In the genomic region with DNA sequence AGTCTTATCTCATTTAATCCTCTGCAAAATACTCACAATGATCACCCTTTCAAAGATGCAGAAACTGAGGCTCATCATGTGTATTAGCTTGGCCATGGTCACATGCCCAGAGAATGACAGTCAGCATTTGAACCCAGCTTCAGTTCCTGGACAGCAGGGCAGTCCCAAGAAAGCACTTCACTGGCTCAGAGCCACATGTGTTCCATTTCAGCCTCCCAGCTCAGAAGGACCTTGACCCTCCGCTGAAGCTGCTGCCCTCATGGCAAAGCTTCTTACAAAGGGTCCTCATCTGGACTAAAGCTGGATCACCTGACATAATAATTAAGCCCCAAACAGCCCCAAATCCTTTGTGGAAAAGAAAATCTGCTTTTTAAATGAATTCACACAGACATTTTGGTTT, we compare ENCODE assay signal across 35 cellular contexts. TPM values are rescaled to one million over a fixed set of nuclear protein-coding genes. Genes with fewer than 3 reads are reported as not detected.
"Had no signal": no experiment of that assay in that cellular context is flagged by ENCODE, and none has a peak within 500 bp of the region (broad histone marks: within the 10 kb centered on the region; RNA-seq: fewer than 3 reads in every experiment).

No MANE protein-coding gene starts in this region.

- H3K4me3 ChIP-seq: PC-9 had no signal

- H3K27me3 ChIP-seq: brain microvascular endothelial cell had no signal

- H3K27ac ChIP-seq: brain microvascular endothelial cell, PC-9, WERI-Rb-1 had no signal

- DNase-seq: activated CD4-positive, alpha-beta memory T cell treated with anti-CD3 and anti-CD28 coated beads, Interleukin-2, amount 10 ng/mL, durations not matched to agents 7 days and 5 days; activated CD4-positive, alpha-beta T cell treated with anti-CD3 and anti-CD28 coated beads for 1 hour; activated CD4-positive, alpha-beta T cell treated with anti-CD3 and anti-CD28 coated beads for 48 hours; activated CD4-positive, CD25-positive, alpha-beta regulatory T cell; activated CD8-positive, alpha-beta memory T cell treated with anti-CD3 and anti-CD28 coated beads for 24 hours; activated CD8-positive, alpha-beta memory T cell treated with anti-CD3 and anti-CD28 coated beads, Interleukin-2, amount 10 ng/mL, durations not matched to agents 7 days and 5 days; activated effector memory CD4-positive, alpha-beta T cell treated with anti-CD3 and anti-CD28 coated beads, Interleukin-2, amount 50 U/mL, for 16 hours; activated naive CD4-positive, alpha-beta T cell; activated naive CD4-positive, alpha-beta T cell treated with anti-CD3 and anti-CD28 coated beads, Interleukin-2, amount 50 U/mL, for 16 hours; activated naive CD8-positive, alpha-beta T cell treated with anti-CD3 and anti-CD28 coated beads for 36 hours; activated T-cell treated with anti-CD3 and anti-CD28 coated beads, Interleukin-2, amount 50 U/mL, for 1 hour; activated T-cell treated with anti-CD3 and anti-CD28 coated beads, Interleukin-2, amount 50 U/mL, for 72 hours; amniotic stem cell; aorta; brain microvascular endothelial cell; central memory CD4-positive, alpha-beta T cell; NCI-H1105; NCI-H1417 treated with DMSO at 0.1 percent for 48 hours; NCI-H187 treated with DMSO at 0.1 percent for 48 hours; NCI-H2081; NCI-H2171 treated with DMSO at 0.1 percent for 48 hours; NCI-H2227 treated with DMSO at 0.1 percent for 48 hours; NCI-H446; NCI-H510A treated with DMSO at 0.1 percent for 48 hours; NCI-H526 treated with DMSO at 0.1 percent for 48 hours; NCI-H82; PC-9; Right ventricle myocardium superior; SW 1271; T-helper 1 cell; T-helper 2 cell; T-helper 9 cell; WERI-Rb-1 had no signal

- H2AFZ ChIP-seq: PC-9 had no signal

- FAIRE-seq: RCC 7860 had no signal

- H3K36me3 ChIP-seq: brain microvascular endothelial cell, WERI-Rb-1 had no signal

- H3K4me2 ChIP-seq: PC-9 had no signal

RNA-seq across cellular contexts. Expression of gene TENM4, which starts 37.0 kb away (rescaled TPM):
- total RNA-seq: activated CD4-positive, alpha-beta memory T cell treated with anti-CD3 and anti-CD28 coated beads, Interleukin-2, amount 10 ng/mL, durations not matched to agents 7 days and 5 days; activated CD8-positive, alpha-beta memory T cell treated with anti-CD3 and anti-CD28 coated beads, Interleukin-2, amount 10 ng/mL, durations not matched to agents 7 days and 5 days; activated naive CD8-positive, alpha-beta T cell treated with anti-CD3 and anti-CD28 coated beads for 36 hours; OCI-LY7; PC-9 had no signal
